ENCODE assay signal across 1 cellular context in genomic region chr14:90726656-90727055, GRCh38.
TF ChIP-seq lines count a peak whose summit lies in the region.

No MANE protein-coding gene starts in this region.

TF ChIP-seq in WTC11, 78 proteins besides CTCF, POLR2A, EP300 and RAD21 (continued from another document):
- TF ChIP-seq ATF2 (CRISPR knock-in tag; IDR thresholded peaks at IDR 0.05; ENCODE audit: borderline replicate concordance, low read depth) = no peak
- no peak for TF ChIP-seq RELA (CRISPR knock-in tag; IDR thresholded peaks at IDR 0.05; ENCODE audit: borderline replicate concordance)
- no peak for TF ChIP-seq NR1H2 (CRISPR knock-in tag; IDR thresholded peaks at IDR 0.05)
- TF ChIP-seq ZNF219 (CRISPR knock-in tag; IDR thresholded peaks at IDR 0.05; ENCODE audit: borderline replicate concordance) = no peak
- TF ChIP-seq KAT7 (CRISPR knock-in tag; IDR thresholded peaks at IDR 0.05; ENCODE audit: borderline replicate concordance) = no peak
